Comparison of ENCODE assay signal across 11 cellular contexts in genomic region chr9:95736370-95736769, GRCh38.
DNase-seq lines count a peak whose midpoint lies in the region; ATAC-seq and TF ChIP-seq lines count a peak whose summit lies in the region.
"Had no signal": no experiment of that assay in that cellular context is flagged by ENCODE, and none has a peak within 500 bp of the region (broad histone marks: within the 10 kb centered on the region; RNA-seq: fewer than 3 reads in every experiment).

No MANE protein-coding gene starts in this region.

- no peak overlapping the region for H3K4me3 Mint-ChIP-seq in type B pancreatic cell
- no peak overlapping the region for H3K4me3 Mint-ChIP-seq in T-helper 2 cell treated with Interferon-gamma antibody and Interleukin-4, amounts not matched to agents 5 μg/mL and 100 μg/mL, for 36 hours
- H3K4me3 Mint-ChIP-seq: stimulated activated naive CD8-positive, alpha-beta T cell treated with anti-CD3 and anti-CD28 coated beads, Interleukin-15, Interleukin-2, amounts not matched to agents 100 ng/mL and 50 ng/mL, for 24 hours had no signal

- H3K9ac ChIP-seq in NT2/D1 (ENCODE audit: insufficient read length, low read depth) (no peak overlapping the region), MM.1S (ENCODE audit: low read length) (no peak overlapping the region)

- no peak overlapping the region for H3K27ac Mint-ChIP-seq in type B pancreatic cell
- H3K27ac Mint-ChIP-seq in T-helper 2 cell treated with Interferon-gamma antibody and Interleukin-4, amounts not matched to agents 5 μg/mL and 100 μg/mL, for 36 hours, result no peak overlapping the region
- H3K27ac Mint-ChIP-seq: stimulated activated naive CD8-positive, alpha-beta T cell treated with anti-CD3 and anti-CD28 coated beads, Interleukin-15, Interleukin-2, amounts not matched to agents 100 ng/mL and 50 ng/mL, for 24 hours; T-cell had no signal

- H2AFZ ChIP-seq in MM.1S (ENCODE audit: low read length), result no peak overlapping the region

- H3K27ac ChIP-seq in left ventricle myocardium inferior (replicated peaks) (no peak overlapping the region), right atrium auricular region (no peak overlapping the region), MM.1S (ENCODE audit: low read length) (no peak overlapping the region)

- TF ChIP-seq CTCF in left ventricle myocardium inferior (IDR thresholded peaks at IDR 0.05; ENCODE audit: borderline replicate concordance) (peak; percentile 12), right atrium auricular region (IDR thresholded peaks at IDR 0.05) (no peak), epithelial cell of esophagus (IDR thresholded peaks at IDR 0.05; ENCODE audit: insufficient read depth, low read depth, low read length, missing control alignments) (peak; percentile 20), type B pancreatic cell (conservative IDR thresholded peaks at IDR 0.05) (peak; percentile 71), MM.1S (IDR thresholded peaks at IDR 0.05; ENCODE audit: low read length) (no peak)

- H3K4me3 ChIP-seq in left ventricle myocardium inferior (no peak overlapping the region), right atrium auricular region (no peak overlapping the region), NT2/D1 (ENCODE audit: insufficient read length, low read depth) (no peak overlapping the region), epithelial cell of esophagus (ENCODE audit: low read length) (no peak overlapping the region), MM.1S (ENCODE audit: low read length) (no peak overlapping the region)

- peaks cover 32% of the 10 kb centered on the region for H3K27me3 ChIP-seq in left ventricle myocardium inferior (ENCODE audit: low read depth)
- no peaks in the 10 kb centered on the region for H3K27me3 ChIP-seq in right atrium auricular region
- H3K27me3 ChIP-seq in NT2/D1 (ENCODE audit: insufficient read depth, insufficient read length), result peaks cover 3% of the 10 kb centered on the region
- H3K27me3 ChIP-seq in MM.1S (replicated peaks; ENCODE audit: insufficient read depth, low read length), result no peaks in the 10 kb centered on the region

- no peak for ATAC-seq in HG02885 (IDR thresholded peaks at IDR 0.05; ENCODE audit: poor library complexity, unreplicated experiment)
- ATAC-seq: T-cell had no signal

- H3K4me1 ChIP-seq in left ventricle myocardium inferior (no peaks in the 10 kb centered on the region), right atrium auricular region (no peaks in the 10 kb centered on the region), NT2/D1 (ENCODE audit: insufficient read depth, insufficient read length) (peaks cover 8% of the 10 kb centered on the region), MM.1S (ENCODE audit: low read length) (no peaks in the 10 kb centered on the region)

- DNase-seq in left ventricle myocardium inferior, result no peak
- no peak for DNase-seq in right atrium auricular region (ENCODE audit: low spot score)
- DNase-seq in NT2/D1 (ENCODE audit: low read depth, low spot score), result peak; percentile 11
- DNase-seq in epithelial cell of esophagus (ENCODE audit: low read depth), result no peak
- DNase-seq in type B pancreatic cell (ENCODE audit: extremely low spot score, unreplicated experiment), result no peak
- no peak for DNase-seq in T-helper 2 cell treated with Interferon-gamma antibody and Interleukin-4, amounts not matched to agents 5 μg/mL and 100 μg/mL, for 36 hours (ENCODE audit: low spot score)
- no peak for DNase-seq in MM.1S
- DNase-seq: activated T-cell treated with anti-CD3 and anti-CD28 coated beads, Interleukin-2, amount 50 U/mL, for 1 hour; T-cell had no signal

- no peak overlapping the region for H3K4me2 ChIP-seq in MM.1S (ENCODE audit: low read depth, low read length)

- no peaks in the 10 kb centered on the region for H3K79me2 ChIP-seq in MM.1S (ENCODE audit: low read length)

- no peaks in the 10 kb centered on the region for H4K20me1 ChIP-seq in MM.1S (ENCODE audit: insufficient read depth, low read length)

- H3K9me3 ChIP-seq in left ventricle myocardium inferior (replicated peaks), result no peaks in the 10 kb centered on the region
- H3K9me3 ChIP-seq in right atrium auricular region, result no peaks in the 10 kb centered on the region
- no peaks in the 10 kb centered on the region for H3K9me3 ChIP-seq in NT2/D1 (ENCODE audit: insufficient read depth, low read length)
- no peaks in the 10 kb centered on the region for H3K9me3 ChIP-seq in MM.1S (replicated peaks; ENCODE audit: insufficient read depth, low read length)

- H3K9me2 ChIP-seq in MM.1S (replicated peaks; ENCODE audit: insufficient read depth, low read length), result no peaks in the 10 kb centered on the region

- H3K36me3 ChIP-seq in left ventricle myocardium inferior, result no peaks in the 10 kb centered on the region
- no peaks in the 10 kb centered on the region for H3K36me3 ChIP-seq in right atrium auricular region
- no peaks in the 10 kb centered on the region for H3K36me3 ChIP-seq in NT2/D1 (ENCODE audit: insufficient read depth, insufficient read length, low read length)
- H3K36me3 ChIP-seq in MM.1S (replicated peaks; ENCODE audit: insufficient read depth, low read length), result no peaks in the 10 kb centered on the region

- H3K27me3 Mint-ChIP-seq in type B pancreatic cell, result no peaks in the 10 kb centered on the region
- peaks cover 34% of the 10 kb centered on the region for H3K27me3 Mint-ChIP-seq in T-helper 2 cell treated with Interferon-gamma antibody and Interleukin-4, amounts not matched to agents 5 μg/mL and 100 μg/mL, for 36 hours (ENCODE audit: low read depth)

- peaks cover 43% of the 10 kb centered on the region for H3K4me1 Mint-ChIP-seq in type B pancreatic cell (ENCODE audit: unreplicated experiment)
- peaks cover 5% of the 10 kb centered on the region for H3K4me1 Mint-ChIP-seq in T-helper 2 cell treated with Interferon-gamma antibody and Interleukin-4, amounts not matched to agents 5 μg/mL and 100 μg/mL, for 36 hours (ENCODE audit: low read depth)

- H3K36me3 Mint-ChIP-seq in type B pancreatic cell, result no peaks in the 10 kb centered on the region
- no peaks in the 10 kb centered on the region for H3K36me3 Mint-ChIP-seq in T-helper 2 cell treated with Interferon-gamma antibody and Interleukin-4, amounts not matched to agents 5 μg/mL and 100 μg/mL, for 36 hours (ENCODE audit: low read depth)
- H3K36me3 Mint-ChIP-seq: T-cell had no signal

- no peaks in the 10 kb centered on the region for H3F3A ChIP-seq in MM.1S (ENCODE audit: insufficient read depth, low read length)

- intact Hi-C loops in left ventricle myocardium inferior (cut with micrococcal nuclease), result loop anchor here (10.0 kb wide), 1 partner anchor 478 kb away; no protein-coding TSS in a partner anchor

- no peaks in the 10 kb centered on the region for H3K9me3 Mint-ChIP-seq in type B pancreatic cell
- no peaks in the 10 kb centered on the region for H3K9me3 Mint-ChIP-seq in T-helper 2 cell treated with Interferon-gamma antibody and Interleukin-4, amounts not matched to agents 5 μg/mL and 100 μg/mL, for 36 hours
- H3K9me3 Mint-ChIP-seq: T-cell had no signal

Comparison
In these comparisons a context has a peak if more than half of its experiments do, and no peak if none do; other contexts are left out.
1. CTCF ChIP-seq: peak in left ventricle myocardium inferior (single experiment), epithelial cell of esophagus (single experiment) and type B pancreatic cell (single experiment); none in right atrium auricular region (0 of 2) and MM.1S (single experiment).